18 cellular contexts compared by ENCODE assay signal in genomic region chr1:101485712-101486111, GRCh38.
"Had no signal": no experiment of that assay in that cellular context is flagged by ENCODE, and none has a peak within 500 bp of the region (broad histone marks: within the 10 kb centered on the region; RNA-seq: fewer than 3 reads in every experiment).

No MANE protein-coding gene starts in this region.

- DNase-seq: colonic mucosa; dermis blood vessel endothelial cell; gastrocnemius medialis; heart right ventricle; islet precursor cell; left ventricle myocardium inferior; lower lobe of right lung; naive B cell; nephron progenitor cell; posterior cingulate gyrus; stimulated activated CD4-positive, alpha-beta T cell treated with anti-CD3 and anti-CD28 coated beads, Interleukin-2, amount 100 ng/mL, for 24 hours; stimulated activated CD4-positive, alpha-beta T cell treated with anti-CD3 and anti-CD28 coated beads, Interleukin-4, amount 100 ng/mL, for 4 hours; stimulated activated naive B cell treated with anti-CD40 and anti-IgM and Interleukin-4, amounts not matched to agents 10 μg/mL and 1 μg/mL and 100 μg/mL, for 72 hours; stimulated activated naive CD8-positive, alpha-beta T cell treated with anti-CD3 and anti-CD28 coated beads, Interleukin-15, amount 100 ng/mL, for 72 hours; testis; upper lobe of right lung had no signal

- H3K27ac ChIP-seq: colonic mucosa, gastrocnemius medialis, heart right ventricle, left ventricle myocardium inferior, lower lobe of right lung, testis, tibial nerve, upper lobe of right lung, vagina had no signal

- H3K9me3 ChIP-seq: colonic mucosa, gastrocnemius medialis, testis, upper lobe of right lung, vagina had no signal

- H3K4me3 ChIP-seq: colonic mucosa, gastrocnemius medialis, heart right ventricle, left ventricle myocardium inferior, lower lobe of right lung, testis, tibial nerve, upper lobe of right lung, vagina had no signal

- H3K4me1 ChIP-seq: colonic mucosa, gastrocnemius medialis, left ventricle myocardium inferior, testis had no signal

- H3K27me3 ChIP-seq: colonic mucosa, gastrocnemius medialis, heart right ventricle, testis, tibial nerve, upper lobe of right lung, vagina had no signal

- ATAC-seq: gastrocnemius medialis; lower lobe of right lung; stimulated activated naive B cell treated with anti-CD40 and anti-IgM and Interleukin-4, amounts not matched to agents 10 μg/mL and 1 μg/mL and 100 μg/mL, for 72 hours; stimulated activated naive CD8-positive, alpha-beta T cell treated with anti-CD3 and anti-CD28 coated beads, Interleukin-15, amount 100 ng/mL, for 72 hours; upper lobe of right lung had no signal

- H3K36me3 ChIP-seq: colonic mucosa, gastrocnemius medialis, heart right ventricle, left ventricle myocardium inferior, lower lobe of right lung, tibial nerve, upper lobe of right lung, vagina had no signal
